ENCODE assay signal across 20 cellular contexts in genomic region chr6:135586388-135586787, GRCh38.
A peak's percentile ranks its signal among the peaks of the same experiment; 100 is the strongest.
DNase-seq lines count a peak whose midpoint lies in the region; ATAC-seq and TF ChIP-seq lines count a peak whose summit lies in the region.
"Had no signal": no experiment of that assay in that cellular context is flagged by ENCODE, and none has a peak within 500 bp of the region (broad histone marks: within the 10 kb centered on the region; RNA-seq: fewer than 3 reads in every experiment).

No MANE protein-coding gene starts in this region.

- no peaks in the 10 kb centered on the region for H4K20me1 ChIP-seq in KMS-11 (ENCODE audit: insufficient read depth)

- peak overlapping the region; percentile 0; the same call in 1 of the 2 replicates for H3K9ac ChIP-seq in KMS-11
- H3K9ac ChIP-seq: SK-N-SH had no signal

- peaks cover 29% of the 10 kb centered on the region for H3K9me3 Mint-ChIP-seq in activated naive CD4-positive, alpha-beta T cell treated with anti-CD3 and anti-CD28 coated beads, Interleukin-2, amount 10 ng/mL, durations not matched to agents 7 days and 5 days
- no peaks in the 10 kb centered on the region for H3K9me3 Mint-ChIP-seq in activated naive CD4-positive, alpha-beta T cell treated with anti-CD3 and anti-CD28 coated beads for 36 hours
- H3K9me3 Mint-ChIP-seq in activated naive CD8-positive, alpha-beta T cell treated with anti-CD3 and anti-CD28 coated beads, Interleukin-2, amount 50 U/mL, for 24 hours = peaks cover 15% of the 10 kb centered on the region
- H3K9me3 Mint-ChIP-seq in stimulated activated naive CD8-positive, alpha-beta T cell treated with anti-CD3 and anti-CD28 coated beads, Interleukin-15, amount 100 ng/mL, for 72 hours = peaks cover 25 to 38% of the 10 kb centered on the region in 2 donors
- H3K9me3 Mint-ChIP-seq: CD4-positive, alpha-beta T cell had no signal

- H3K4me1 ChIP-seq in KMS-11 (ENCODE audit: low read depth, poor library complexity, severe bottlenecking) = peaks cover 56% of the 10 kb centered on the region
- H3K4me1 ChIP-seq: uterus had no signal

- peak overlapping the region; percentile 66 for H3K27ac ChIP-seq in KMS-11
- H3K27ac ChIP-seq: uterus had no signal

- H3K4me3 Mint-ChIP-seq in activated naive CD4-positive, alpha-beta T cell treated with anti-CD3 and anti-CD28 coated beads, Interleukin-2, amount 10 ng/mL, durations not matched to agents 7 days and 5 days = no peak overlapping the region
- no peak overlapping the region for H3K4me3 Mint-ChIP-seq in activated naive CD4-positive, alpha-beta T cell treated with anti-CD3 and anti-CD28 coated beads for 36 hours
- H3K4me3 Mint-ChIP-seq in activated naive CD8-positive, alpha-beta T cell treated with anti-CD3 and anti-CD28 coated beads, Interleukin-2, amount 50 U/mL, for 24 hours = peak overlapping the region; percentile 42
- H3K4me3 Mint-ChIP-seq in stimulated activated naive CD8-positive, alpha-beta T cell treated with anti-CD3 and anti-CD28 coated beads, Interleukin-15, amount 100 ng/mL, for 72 hours = peak overlapping the region; percentile 44 to 60
- H3K4me3 Mint-ChIP-seq: CD4-positive, alpha-beta T cell; naive thymus-derived CD8-positive, alpha-beta T cell had no signal

- H3K4me3 ChIP-seq in KMS-11 (IDR thresholded peaks at IDR 0.05; ENCODE audit: insufficient read depth, low read depth, low read length) = no peak overlapping the region
- H3K4me3 ChIP-seq: MG63, uterus had no signal

- H3K4me2 ChIP-seq in KMS-11 = peak overlapping the region; percentile 57
- H3K4me2 ChIP-seq: SK-N-SH had no signal

- H3K27me3 ChIP-seq in KMS-11 (ENCODE audit: insufficient read depth, low read depth) = no peaks in the 10 kb centered on the region
- H3K27me3 ChIP-seq: MG63, uterus had no signal

- H3K27me3 Mint-ChIP-seq in activated naive CD4-positive, alpha-beta T cell treated with anti-CD3 and anti-CD28 coated beads, Interleukin-2, amount 10 ng/mL, durations not matched to agents 7 days and 5 days = no peaks in the 10 kb centered on the region
- H3K27me3 Mint-ChIP-seq in activated naive CD4-positive, alpha-beta T cell treated with anti-CD3 and anti-CD28 coated beads for 36 hours (ENCODE audit: low read depth) = no peaks in the 10 kb centered on the region
- no peaks in the 10 kb centered on the region for H3K27me3 Mint-ChIP-seq in activated naive CD8-positive, alpha-beta T cell treated with anti-CD3 and anti-CD28 coated beads, Interleukin-2, amount 50 U/mL, for 24 hours
- no peaks in the 10 kb centered on the region for H3K27me3 Mint-ChIP-seq in stimulated activated naive CD8-positive, alpha-beta T cell treated with anti-CD3 and anti-CD28 coated beads, Interleukin-15, amount 100 ng/mL, for 72 hours
- H3K27me3 Mint-ChIP-seq: CD4-positive, alpha-beta T cell had no signal

- peak overlapping the region; percentile 79 for H3K27ac Mint-ChIP-seq in activated naive CD4-positive, alpha-beta T cell treated with anti-CD3 and anti-CD28 coated beads, Interleukin-2, amount 10 ng/mL, durations not matched to agents 7 days and 5 days
- no peak overlapping the region for H3K27ac Mint-ChIP-seq in activated naive CD4-positive, alpha-beta T cell treated with anti-CD3 and anti-CD28 coated beads for 36 hours
- peak overlapping the region; percentile 71 for H3K27ac Mint-ChIP-seq in activated naive CD8-positive, alpha-beta T cell treated with anti-CD3 and anti-CD28 coated beads, Interleukin-2, amount 50 U/mL, for 24 hours
- H3K27ac Mint-ChIP-seq in stimulated activated naive CD8-positive, alpha-beta T cell treated with anti-CD3 and anti-CD28 coated beads, Interleukin-15, amount 100 ng/mL, for 72 hours = peak overlapping the region; percentile 88 to 94
- H3K27ac Mint-ChIP-seq: CD4-positive, alpha-beta T cell; naive thymus-derived CD8-positive, alpha-beta T cell had no signal

- peak overlapping the region; percentile 3; the same call in 1 of the 2 replicates for H2AFZ ChIP-seq in KMS-11 (ENCODE audit: low read depth)

- intact Hi-C loops in activated naive CD4-positive, alpha-beta T cell treated with anti-CD3 and anti-CD28 coated beads for 36 hours (cut with micrococcal nuclease) = no loop called here

- H3K36me3 ChIP-seq in KMS-11 (ENCODE audit: insufficient read depth) = no peaks in the 10 kb centered on the region
- H3K36me3 ChIP-seq: MG63, uterus had no signal

- ATAC-seq in activated naive CD8-positive, alpha-beta T cell treated with anti-CD3 and anti-CD28 coated beads, Interleukin-2, amount 50 U/mL, for 24 hours = peak; percentile 6
- peak; percentile 45 for ATAC-seq in stimulated activated naive CD8-positive, alpha-beta T cell treated with anti-CD3 and anti-CD28 coated beads, Interleukin-15, amount 100 ng/mL, for 72 hours
- no peak for ATAC-seq in HG03432 (IDR thresholded peaks at IDR 0.05; ENCODE audit: unreplicated experiment)
- ATAC-seq: HepG2 had no signal

- no peaks in the 10 kb centered on the region for H3K79me2 ChIP-seq in KMS-11 (ENCODE audit: insufficient read depth, low read depth)

- H3K36me3 Mint-ChIP-seq in activated naive CD4-positive, alpha-beta T cell treated with anti-CD3 and anti-CD28 coated beads, Interleukin-2, amount 10 ng/mL, durations not matched to agents 7 days and 5 days = peaks cover 36% of the 10 kb centered on the region
- H3K36me3 Mint-ChIP-seq in activated naive CD4-positive, alpha-beta T cell treated with anti-CD3 and anti-CD28 coated beads for 36 hours (ENCODE audit: low read depth) = no peaks in the 10 kb centered on the region
- peaks cover 16% of the 10 kb centered on the region for H3K36me3 Mint-ChIP-seq in activated naive CD8-positive, alpha-beta T cell treated with anti-CD3 and anti-CD28 coated beads, Interleukin-2, amount 50 U/mL, for 24 hours (ENCODE audit: low read depth)
- H3K36me3 Mint-ChIP-seq: naive thymus-derived CD8-positive, alpha-beta T cell had no signal

- no peak for TF ChIP-seq CTCF in KMS-11 (conservative IDR thresholded peaks at IDR 0.05; ENCODE audit: low read depth, low read length)

- DNase-seq in activated naive CD4-positive, alpha-beta T cell treated with anti-CD3 and anti-CD28 coated beads, Interleukin-2, amount 10 ng/mL, durations not matched to agents 7 days and 5 days = no peak
- DNase-seq in activated naive CD4-positive, alpha-beta T cell treated with anti-CD3 and anti-CD28 coated beads for 36 hours = no peak
- no peak for DNase-seq in activated naive CD8-positive, alpha-beta T cell treated with anti-CD3 and anti-CD28 coated beads, Interleukin-2, amount 50 U/mL, for 24 hours
- no peak for DNase-seq in stimulated activated naive CD8-positive, alpha-beta T cell treated with anti-CD3 and anti-CD28 coated beads, Interleukin-15, amount 100 ng/mL, for 72 hours
- no peak for DNase-seq in ecto neural progenitor cell (ENCODE audit: low spot score)
- no peak for DNase-seq in HT-29 (ENCODE audit: low spot score)
- DNase-seq: activated effector memory CD4-positive, alpha-beta T cell treated with anti-CD3 and anti-CD28 coated beads, Interleukin-2, amount 50 U/mL, for 16 hours; aorta; CD4-positive, alpha-beta T cell; DND-41; MG63; naive thymus-derived CD8-positive, alpha-beta T cell; NCI-H1694; SK-N-SH; stimulated activated CD4-positive, alpha-beta T cell treated with anti-CD3 and anti-CD28 coated beads, Interleukin-1b, Interleukin-23, amount 100 ng/mL, for 48 hours; substantia nigra; uterus had no signal

- CTCF ChIA-PET in activated naive CD4-positive, alpha-beta T cell treated with anti-CD3 and anti-CD28 coated beads, Interleukin-2, amount 10 ng/mL, durations not matched to agents 7 days and 5 days (lab: Charles Lee) = interaction anchor here (0.9 to 1.7 kb wide), 6 partner anchors 18 to 703 kb away, joined by 3 to 6 read pairs (median 4); partner anchors contain the start of gene BCLAF1
- CTCF ChIA-PET in activated naive CD4-positive, alpha-beta T cell treated with anti-CD3 and anti-CD28 coated beads for 36 hours (lab: Charles Lee) = interaction anchor here (1.6 kb wide), 1 partner anchor 17 kb away, joined by 3 read pairs; no protein-coding TSS in a partner anchor

- H3K4me1 Mint-ChIP-seq in activated naive CD4-positive, alpha-beta T cell treated with anti-CD3 and anti-CD28 coated beads, Interleukin-2, amount 10 ng/mL, durations not matched to agents 7 days and 5 days = peaks cover 45% of the 10 kb centered on the region
- H3K4me1 Mint-ChIP-seq in activated naive CD4-positive, alpha-beta T cell treated with anti-CD3 and anti-CD28 coated beads for 36 hours (ENCODE audit: low read depth) = peaks cover 16% of the 10 kb centered on the region
- peaks cover 53% of the 10 kb centered on the region for H3K4me1 Mint-ChIP-seq in activated naive CD8-positive, alpha-beta T cell treated with anti-CD3 and anti-CD28 coated beads, Interleukin-2, amount 50 U/mL, for 24 hours
- H3K4me1 Mint-ChIP-seq in stimulated activated naive CD8-positive, alpha-beta T cell treated with anti-CD3 and anti-CD28 coated beads, Interleukin-15, amount 100 ng/mL, for 72 hours = peaks cover 69% of the 10 kb centered on the region

Comparison
In these comparisons a context has a peak if more than half of its experiments do, and no peak if none do; other contexts are left out.
1. H3K4me3 Mint-ChIP-seq: peak in activated naive CD8-positive, alpha-beta T cell treated with anti-CD3 and anti-CD28 coated beads, Interleukin-2, amount 50 U/mL, for 24 hours (single experiment) and stimulated activated naive CD8-positive, alpha-beta T cell treated with anti-CD3 and anti-CD28 coated beads, Interleukin-15, amount 100 ng/mL, for 72 hours (2 of 2); none in activated naive CD4-positive, alpha-beta T cell treated with anti-CD3 and anti-CD28 coated beads, Interleukin-2, amount 10 ng/mL, durations not matched to agents 7 days and 5 days (single experiment) and activated naive CD4-positive, alpha-beta T cell treated with anti-CD3 and anti-CD28 coated beads for 36 hours (single experiment).